ENCODE assay signal across 8 cellular contexts in genomic region chr17:76103274-76104139, GRCh38. TPM values are rescaled to one million over a fixed set of nuclear protein-coding genes. Genes with fewer than 3 reads are reported as not detected.
DNase-seq lines count a peak whose midpoint lies in the region; ATAC-seq and FAIRE-seq lines count a peak whose summit lies in the region.

Gene EXOC7, minus strand, starts transcription at chr17:76103787. Its CDS starts 95 bp downstream, at chr17:76103692.

- H3K4me1 ChIP-seq in BLaER1 treated with 17β-estradiol and CSF1 and Interleukin-3, amounts not matched to agents 10 nM and 100 nM: peaks cover 29 to 51% (median 43%) of the 10 kb centered on the region in 10 experiments
- H3K4me1 ChIP-seq in endocrine pancreas (ENCODE audit: control insufficient read depth, insufficient read depth, low read length) (peaks cover 3% of the 10 kb centered on the region), mesodermal cell (ENCODE audit: control insufficient read depth, insufficient read depth, low read length, poor library complexity, severe bottlenecking) (peaks cover 5% of the 10 kb centered on the region)

- DNase-seq in HTR-8/SVneo (ENCODE audit: insufficient read length, low spot score): peak; percentile 99
- peak; percentile 86 for DNase-seq in NOMO-1 treated with DMSO at 0.1 percent for 48 hours (lab: John Stamatoyannopoulos, UW; ENCODE audit: unreplicated experiment)
- DNase-seq in activated CD8-positive, alpha-beta memory T cell treated with anti-CD3 and anti-CD28 coated beads for 48 hours (ENCODE audit: low read depth in 2 of 3, low spot score in 2 of 3): peak; percentile 84 to 87 (median 86)
- DNase-seq in stimulated activated CD8-positive, alpha-beta memory T cell treated with anti-CD3 and anti-CD28 coated beads, Interleukin-15, amount 100 ng/mL, for 24 hours (ENCODE audit: low read depth): peak; percentile 90

- H3K36me3 ChIP-seq in BLaER1 treated with 17β-estradiol and CSF1 and Interleukin-3, amounts not matched to agents 10 nM and 100 nM: peaks cover 33 to 41% (median 37%) of the 10 kb centered on the region in 11 experiments
- no peaks in the 10 kb centered on the region for H3K36me3 ChIP-seq in endocrine pancreas (ENCODE audit: control insufficient read depth, insufficient read depth, low read length)
- peaks cover 39% of the 10 kb centered on the region for H3K36me3 ChIP-seq in mesodermal cell (ENCODE audit: control insufficient read depth, insufficient read depth, low read length)

- no peaks in the 10 kb centered on the region for H3K27me3 ChIP-seq in BLaER1 treated with 17β-estradiol and CSF1 and Interleukin-3, amounts not matched to agents 10 nM and 100 nM
- no peaks in the 10 kb centered on the region for H3K27me3 ChIP-seq in endocrine pancreas (ENCODE audit: control insufficient read depth, insufficient read depth, low read length)

- H4K20me1 ChIP-seq in BLaER1 treated with 17β-estradiol and CSF1 and Interleukin-3, amounts not matched to agents 10 nM and 100 nM: no peaks in the 10 kb centered on the region

- H3K4me2 ChIP-seq in BLaER1 treated with 17β-estradiol and CSF1 and Interleukin-3, amounts not matched to agents 10 nM and 100 nM: peak within 1 kb of the TSS; percentile 88 to 97 (median 91)

- peak within 1 kb of the TSS; percentile 69 to 89 (median 82) for H3K27ac ChIP-seq in BLaER1 treated with 17β-estradiol and CSF1 and Interleukin-3, amounts not matched to agents 10 nM and 100 nM
- H3K27ac ChIP-seq in mesodermal cell (ENCODE audit: low read depth, low read length, severe bottlenecking): peak within 1 kb of the TSS; percentile 76

- ATAC-seq in GM19438 (IDR thresholded peaks at IDR 0.05; ENCODE audit: low read depth, unreplicated experiment): peak; percentile 87

- H3K4me3 ChIP-seq in BLaER1 treated with 17β-estradiol and CSF1 and Interleukin-3, amounts not matched to agents 10 nM and 100 nM: peak within 1 kb of the TSS; percentile 71 to 82 (median 74)
- H3K4me3 ChIP-seq in endocrine pancreas (ENCODE audit: control insufficient read depth, insufficient read depth, low read length): peak within 1 kb of the TSS; percentile 69
- H3K4me3 ChIP-seq in mesodermal cell (ENCODE audit: extremely low read depth, insufficient read depth, low read length, poor library complexity, severe bottlenecking): peak within 1 kb of the TSS; percentile 85

- no peaks in the 10 kb centered on the region for H3K9me3 ChIP-seq in BLaER1 treated with 17β-estradiol and CSF1 and Interleukin-3, amounts not matched to agents 10 nM and 100 nM (replicated peaks in 1 of 11)
- no peaks in the 10 kb centered on the region for H3K9me3 ChIP-seq in endocrine pancreas (ENCODE audit: control insufficient read depth, low read length)
- H3K9me3 ChIP-seq in mesodermal cell (ENCODE audit: control insufficient read depth, low read length): no peaks in the 10 kb centered on the region

- WGBS in mesodermal cell (ENCODE audit: insufficient coverage in 2 of 2), 2 experiments: 8 to 9% methylated on average over 51 to 52 of the region's 55 CpGs

- peak; percentile 80 for FAIRE-seq in HTR-8/SVneo (lab: Jason Lieb, UNC)

- H3K9ac ChIP-seq in BLaER1 treated with 17β-estradiol and CSF1 and Interleukin-3, amounts not matched to agents 10 nM and 100 nM: peak within 1 kb of the TSS; percentile 75 to 89 (median 86)
- H3K9ac ChIP-seq in endocrine pancreas (ENCODE audit: control insufficient read depth, insufficient read depth, low read length): peak within 1 kb of the TSS; percentile 49

RNA-seq across cellular contexts. Expression of gene EXOC7, which starts in this region (rescaled TPM):
- polyA plus RNA-seq in mesodermal cell (2013, experiment 1 of 2): 65.0 TPM
- 54.7 TPM for polyA plus RNA-seq in mesodermal cell (2013, experiment 2 of 2)

Comparison
In these comparisons a context has a peak if more than half of its experiments do, and no peak if none do; other contexts are left out.
1. Peak in every context shown above with its lines: DNase-seq, ATAC-seq, H3K4me3 ChIP-seq and H3K27ac ChIP-seq.